Comparison of ENCODE assay signal across 28 cellular contexts in genomic region chr9:9122230-9122875, GRCh38.
"Had no signal": no experiment of that assay in that cellular context is flagged by ENCODE, and none has a peak within 500 bp of the region (broad histone marks: within the 10 kb centered on the region; RNA-seq: fewer than 3 reads in every experiment).

No MANE protein-coding gene starts in this region.

- H3K9ac ChIP-seq: neural progenitor cell, parathyroid adenoma had no signal

- H3K4me1 ChIP-seq: neural progenitor cell, parathyroid adenoma, psoas muscle, spleen, suprapubic skin, testis, tibial artery, transverse colon, upper lobe of right lung, uterus had no signal

- H3K4me2 ChIP-seq: neural progenitor cell, smooth muscle cell had no signal

- H2AFZ ChIP-seq: neural progenitor cell, parathyroid adenoma had no signal

- H3K27ac ChIP-seq: neural progenitor cell, ovary, parathyroid adenoma, psoas muscle, skin epidermis, spleen, suprapubic skin, testis, tibial artery, transverse colon, upper lobe of right lung, uterus had no signal

- H3K79me2 ChIP-seq: parathyroid adenoma had no signal

- ATAC-seq: natural killer cell; psoas muscle; right cardiac atrium; sciatic nerve; stimulated activated memory B cell treated with anti-CD40 and anti-IgM and Interleukin-4, amounts not matched to agents 10 μg/mL and 1 μg/mL and 100 μg/mL, for 72 hours; stimulated activated naive CD8-positive, alpha-beta T cell treated with anti-CD3 and anti-CD28 coated beads, Interleukin-15, amount 100 ng/mL, for 72 hours; stimulated activated naive CD8-positive, alpha-beta T cell treated with anti-CD3 and anti-CD28 coated beads, Interleukin-15, Interleukin-2, amounts not matched to agents 100 U/mL and 50 U/mL, for 24 hours; upper lobe of right lung had no signal

- H3K9me3 ChIP-seq: ovary, psoas muscle, spleen, suprapubic skin, testis, tibial artery, transverse colon, upper lobe of right lung, uterus had no signal

- H3K36me3 ChIP-seq: neural progenitor cell, ovary, spleen, suprapubic skin, tibial artery, transverse colon, upper lobe of right lung, uterus had no signal

- H3K4me3 ChIP-seq: neural progenitor cell, ovary, psoas muscle, skin epidermis, smooth muscle cell, spleen, suprapubic skin, testis, tibial artery, transverse colon, upper lobe of right lung, uterus had no signal

- H3K27me3 ChIP-seq: neural progenitor cell, ovary, spleen, suprapubic skin, testis, tibial artery, transverse colon, upper lobe of right lung, uterus had no signal

- DNase-seq: natural killer cell; occipital lobe; ovary; posterior cingulate gyrus; psoas muscle; right cardiac atrium; spleen; stimulated activated CD4-positive, alpha-beta T cell treated with anti-CD3 and anti-CD28 coated beads, Interleukin-12 subunit alpha, Interleukin-12 subunit beta, amount 100 ng/mL, for 4 hours; stimulated activated CD4-positive, alpha-beta T cell treated with anti-CD3 and anti-CD28 coated beads, Interleukin-1b, Interleukin-23, amount 100 ng/mL, for 48 hours; stimulated activated CD4-positive, alpha-beta T cell treated with anti-CD3 and anti-CD28 coated beads, Interleukin-4, amount 100 ng/mL, for 1 hour; stimulated activated CD4-positive, alpha-beta T cell treated with anti-CD3 and anti-CD28 coated beads, Interleukin-4, amount 100 ng/mL, for 4 hours; stimulated activated CD8-positive, alpha-beta memory T cell treated with anti-CD3 and anti-CD28 coated beads, Interleukin-4, amount 100 ng/mL, for 48 hours; stimulated activated naive CD4-positive, alpha-beta T cell; stimulated activated naive CD8-positive, alpha-beta T cell treated with anti-CD3 and anti-CD28 coated beads, Interleukin-15, amount 100 ng/mL, for 72 hours; stimulated activated naive CD8-positive, alpha-beta T cell treated with anti-CD3 and anti-CD28 coated beads, Interleukin-15, Interleukin-2, amounts not matched to agents 100 U/mL and 50 U/mL, for 24 hours; substantia nigra; testis; tibial artery; transverse colon; upper lobe of right lung; uterus had no signal
